Comparison of ENCODE assay signal across 25 cellular contexts in the genomic region with DNA sequence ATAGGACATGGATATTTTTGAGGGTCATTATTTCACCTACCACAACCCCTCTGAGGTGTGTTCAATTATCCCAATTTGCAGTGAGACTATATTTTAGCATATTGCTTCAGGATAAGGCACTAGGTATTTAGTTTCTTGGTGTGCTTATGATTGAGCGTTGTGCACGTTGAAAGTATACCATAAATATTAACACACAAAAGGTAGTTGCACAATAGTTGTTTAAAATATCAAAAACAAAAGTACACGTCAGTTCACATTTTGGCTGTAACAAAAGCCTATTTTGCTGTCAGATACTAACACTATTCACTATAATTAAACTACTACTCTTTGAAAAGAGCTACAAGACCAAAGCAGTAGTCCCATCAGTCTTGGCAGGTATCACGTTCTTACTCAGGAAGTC.
"Had no signal": no experiment of that assay in that cellular context is flagged by ENCODE, and none has a peak within 500 bp of the region (broad histone marks: within the 10 kb centered on the region; RNA-seq: fewer than 3 reads in every experiment).

No MANE protein-coding gene starts in this region.

- H3K4me3 ChIP-seq: colonic mucosa, esophagus squamous epithelium, gastrocnemius medialis, heart right ventricle, left lung, lung, mucosa of descending colon had no signal

- H3K27ac ChIP-seq: colonic mucosa, epithelial cell of prostate, esophagus squamous epithelium, gastrocnemius medialis, heart right ventricle, left lung had no signal

- H3K4me1 ChIP-seq: colonic mucosa, esophagus squamous epithelium, gastrocnemius medialis, heart right ventricle, left lung had no signal

- H3K36me3 ChIP-seq: colonic mucosa, esophagus squamous epithelium, gastrocnemius medialis, heart right ventricle, left lung had no signal

- FAIRE-seq: endometrium, islet of Langerhans, keratinocyte had no signal

- H3K27me3 ChIP-seq: colonic mucosa, esophagus squamous epithelium, gastrocnemius medialis, heart right ventricle, left lung had no signal

- ATAC-seq: effector memory CD8-positive, alpha-beta T cell; esophagus mucosa; gastrocnemius medialis; heart right ventricle; left cardiac atrium; left lung; left ventricle myocardium superior; mucosa of descending colon had no signal

- DNase-seq: colonic mucosa; cortex of kidney; effector CD8-positive, alpha-beta T cell; effector memory CD8-positive, alpha-beta T cell; endodermal cell; esophagus squamous epithelium; foreskin fibroblast; foreskin melanocyte; gastrocnemius medialis; glutamatergic neuron; head of caudate nucleus; heart right ventricle; hippocampal formation; left cardiac atrium; left lung; left ventricle myocardium superior; mammary epithelial cell; mucosa of descending colon; naive B cell had no signal

- H3K9me3 ChIP-seq: colonic mucosa, esophagus squamous epithelium, gastrocnemius medialis, heart right ventricle, left lung, mucosa of descending colon had no signal
